Comparison of ENCODE assay signal across 24 cellular contexts in the genomic region with DNA sequence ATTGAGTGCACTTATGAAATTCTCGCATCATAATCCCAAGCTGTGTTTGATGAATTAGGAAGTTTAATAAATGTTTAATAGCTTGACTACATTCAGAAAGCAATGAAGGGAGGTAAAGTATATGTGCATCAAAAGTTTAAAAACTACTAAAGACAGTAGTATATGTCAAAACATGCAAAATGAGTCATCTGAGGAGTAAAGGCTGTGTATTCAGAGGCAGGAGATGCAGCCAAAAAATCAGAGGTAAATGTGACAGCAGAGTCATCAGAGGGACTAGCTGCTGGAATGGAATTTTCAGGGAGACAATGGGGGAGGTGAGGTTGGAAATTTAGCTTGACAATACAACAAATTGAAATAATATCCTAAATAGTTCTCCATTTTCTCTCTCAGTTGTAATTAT.
A peak's percentile ranks its signal among the peaks of the same experiment; 100 is the strongest.
DNase-seq lines count a peak whose midpoint lies in the region; ATAC-seq, FAIRE-seq and TF ChIP-seq lines count a peak whose summit lies in the region.
"Had no signal": no experiment of that assay in that cellular context is flagged by ENCODE, and none has a peak within 500 bp of the region (broad histone marks: within the 10 kb centered on the region; RNA-seq: fewer than 3 reads in every experiment).

No MANE protein-coding gene starts in this region.

- H3K9ac ChIP-seq in PC-3 (ENCODE audit: low read length) (no peak overlapping the region), keratinocyte (ENCODE audit: control insufficient read depth, extremely low read depth, insufficient read depth, low read length) (no peak overlapping the region)

- CTCF ChIA-PET in PC-3 (lab: Charles Lee) = no interaction called here

- FAIRE-seq in bronchial epithelial cell (lab: Jason Lieb, UNC) = no peak
- FAIRE-seq in keratinocyte (lab: Jason Lieb, UNC) = peak; percentile 89
- FAIRE-seq: GM12878 had no signal

- H3K36me3 ChIP-seq in PC-3 (ENCODE audit: low read depth, low read length) (no peaks in the 10 kb centered on the region), bronchial epithelial cell (ENCODE audit: control insufficient read depth, insufficient read depth, low read length) (no peaks in the 10 kb centered on the region), keratinocyte (ENCODE audit: control insufficient read depth in 2 of 2, extremely low read depth in 1 of 2, insufficient read depth in 2 of 2, low read length in 2 of 2) (no peaks in the 10 kb centered on the region)
- H3K36me3 ChIP-seq: BE2C had no signal

- H3K27me3 ChIP-seq in PC-3 (ENCODE audit: low read length) (no peaks in the 10 kb centered on the region), bronchial epithelial cell (ENCODE audit: control insufficient read depth, insufficient read depth, low read length) (no peaks in the 10 kb centered on the region), keratinocyte (ENCODE audit: control insufficient read depth, extremely low read depth, insufficient read depth, low read length) (no peaks in the 10 kb centered on the region)
- H3K27me3 ChIP-seq: BE2C had no signal

- H3K27ac ChIP-seq in PC-3 (ENCODE audit: low read length) (no peak overlapping the region), keratinocyte (ENCODE audit: control insufficient read depth, insufficient read depth, low read length) (no peak overlapping the region)

- no peaks in the 10 kb centered on the region for H3K9me1 ChIP-seq in keratinocyte (ENCODE audit: control insufficient read depth, extremely low read depth, insufficient read depth, low read length)

- H3K9me3 ChIP-seq in PC-3 (ENCODE audit: low read length) (no peaks in the 10 kb centered on the region), keratinocyte (ENCODE audit: control insufficient read depth, low read depth, low read length) (no peaks in the 10 kb centered on the region)
- H3K9me3 ChIP-seq: BE2C had no signal

- H3K4me3 ChIP-seq in PC-3 (ENCODE audit: low read length) (no peak overlapping the region), bronchial epithelial cell (ENCODE audit: low read depth, low read length) (no peak overlapping the region), keratinocyte (ENCODE audit: control insufficient read depth in 2 of 3, extremely low read depth in 1 of 3, insufficient read depth in 2 of 3, low read depth in 1 of 3, low read length in 3 of 3) (no peak overlapping the region)
- H3K4me3 ChIP-seq: GM12878 had no signal

- ATAC-seq in PC-3 (peak; percentile 54; the same call in 1 of the 2 replicates), HG03159 (IDR thresholded peaks at IDR 0.05; ENCODE audit: unreplicated experiment) (no peak), left cardiac atrium (no peak), HG03108 (IDR thresholded peaks at IDR 0.05; ENCODE audit: unreplicated experiment) (no peak)
- ATAC-seq: GM12878 had no signal

- no peak for TF ChIP-seq CTCF in PC-3 (conservative IDR thresholded peaks at IDR 0.05; ENCODE audit: low read depth, low read length)
- TF ChIP-seq CTCF in bronchial epithelial cell (IDR thresholded peaks at IDR 0.05; ENCODE audit: insufficient read depth, low read length, severe bottlenecking) = no peak
- TF ChIP-seq CTCF in keratinocyte (optimal IDR thresholded peaks at IDR 0.05 in 1 of 3, IDR thresholded peaks at IDR 0.05 in 1 of 3, conservative IDR thresholded peaks at IDR 0.05 in 1 of 3; ENCODE audit: extremely low read depth in 1 of 3, insufficient read depth in 2 of 3, low read length in 3 of 3) = no peak

- DNase-seq in HCEC 1CT (peak; percentile 2), PC-3 (peak; percentile 31), bronchial epithelial cell (ENCODE audit: low read depth) (peak; percentile 56), keratinocyte (ENCODE audit: low read depth, low spot score) (no peak), left cardiac atrium (no peak)
- DNase-seq: ACHN; BE2C; CD8-positive, alpha-beta memory T cell; DMS 273 treated with DMSO at 0.1 percent for 48 hours; DMS79; EL; GDM1; KG1; NCI-H1092; NCI-H1417 treated with DMSO at 0.1 percent for 48 hours; NCI-H1930; NCI-H2107; NCI-H526; RPMI8226; SHP77; T-helper 1 cell had no signal

- H2AFZ ChIP-seq in PC-3 (ENCODE audit: low read length) (no peak overlapping the region), keratinocyte (ENCODE audit: control insufficient read depth, low read length) (no peak overlapping the region)

- no peaks in the 10 kb centered on the region for H4K20me1 ChIP-seq in PC-3 (ENCODE audit: low read length)
- no peaks in the 10 kb centered on the region for H4K20me1 ChIP-seq in keratinocyte (ENCODE audit: control insufficient read depth, extremely low read depth, insufficient read depth, low read length)

- H3K79me2 ChIP-seq in PC-3 (ENCODE audit: low read length) = no peaks in the 10 kb centered on the region
- H3K79me2 ChIP-seq in keratinocyte (ENCODE audit: control insufficient read depth, insufficient read depth, low read length) = no peaks in the 10 kb centered on the region

- POLR2A ChIA-PET in PC-3 (lab: Charles Lee; ENCODE audit: unreplicated experiment) = no interaction called here

- no peaks in the 10 kb centered on the region for H3F3A ChIP-seq in PC-3 (ENCODE audit: low read length, unreplicated experiment)

- no TSS peak for BruUV-seq in PC-3 (replicated peaks; lab: Mats Ljungman, UMichigan)

- H3K9me2 ChIP-seq in PC-3 (replicated peaks; ENCODE audit: low read length) = no peaks in the 10 kb centered on the region

- H3K4me2 ChIP-seq in PC-3 (ENCODE audit: low read length) = no peak overlapping the region
- no peak overlapping the region for H3K4me2 ChIP-seq in keratinocyte (ENCODE audit: control insufficient read depth, extremely low read depth, insufficient read depth, low read depth, low read length)

- peaks cover 6% of the 10 kb centered on the region for H3K4me1 ChIP-seq in PC-3 (ENCODE audit: insufficient read depth, low read length)
- peaks cover 6% of the 10 kb centered on the region for H3K4me1 ChIP-seq in keratinocyte (ENCODE audit: control insufficient read depth, extremely low read depth, insufficient read depth, low read length)
- H3K4me1 ChIP-seq: BE2C had no signal

- dilution Hi-C loops in keratinocyte (cut with MboI; ENCODE audit: extremely low pct_ligation_motif_present, low sequenced_read_pairs) = no loop called here

- intact Hi-C loops in PC-3 (cut with micrococcal nuclease) (no loop called here), left cardiac atrium (cut with DNase I) (no loop called here)

Comparison
In these comparisons a context has a peak if more than half of its experiments do, and no peak if none do; other contexts are left out.
1. DNase-seq: peak in HCEC 1CT (single experiment), PC-3 (single experiment) and bronchial epithelial cell (single experiment); none in keratinocyte (single experiment) and left cardiac atrium (single experiment).